20 cellular contexts compared by ENCODE assay signal in genomic region chr2:234932591-234933168, GRCh38. TPM values are rescaled to one million over a fixed set of nuclear protein-coding genes. Genes with fewer than 3 reads are reported as not detected.
A peak's percentile ranks its signal among the peaks of the same experiment; 100 is the strongest.
DNase-seq lines count a peak whose midpoint lies in the region; ATAC-seq and TF ChIP-seq lines count a peak whose summit lies in the region.
"Had no signal": no experiment of that assay in that cellular context is flagged by ENCODE, and none has a peak within 500 bp of the region (broad histone marks: within the 10 kb centered on the region; RNA-seq: fewer than 3 reads in every experiment).

No MANE protein-coding gene starts in this region.

- no peak for ATAC-seq in SK-N-SH treated with all-trans-retinoic acid at 6 μM for 48 hours
- ATAC-seq in WTC11, result peak; percentile 92
- no peak for ATAC-seq in GM18907 (IDR thresholded peaks at IDR 0.05; ENCODE audit: unreplicated experiment)
- no peak for ATAC-seq in left ventricle myocardium superior
- ATAC-seq: A549; activated naive CD4-positive, alpha-beta T cell treated with anti-CD3 and anti-CD28 coated beads, Interleukin-2, amount 50 U/mL, for 72 hours; activated T-cell treated with anti-CD3 and anti-CD28 coated beads, Interleukin-2, amount 50 U/mL, for 72 hours; sciatic nerve had no signal

- no peaks in the 10 kb centered on the region for H3K36me3 Mint-ChIP-seq in WTC11
- H3K36me3 Mint-ChIP-seq in type B pancreatic cell, result no peaks in the 10 kb centered on the region
- H3K36me3 Mint-ChIP-seq: activated naive CD4-positive, alpha-beta T cell treated with anti-CD3 and anti-CD28 coated beads, Interleukin-2, amount 50 U/mL, for 72 hours had no signal

- H3K79me2 ChIP-seq in SK-N-SH (ENCODE audit: insufficient read depth), result no peaks in the 10 kb centered on the region

- H3K4me1 Mint-ChIP-seq in WTC11 (peaks cover 40% of the 10 kb centered on the region), type B pancreatic cell (ENCODE audit: unreplicated experiment) (peaks cover 10% of the 10 kb centered on the region)

- TF ChIP-seq EP300 in SK-N-SH (IDR thresholded peaks at IDR 0.05; ENCODE audit: borderline replicate concordance in 1 of 2, low read depth in 1 of 2, low read length in 1 of 2), result no peak

- H3K9me3 ChIP-seq in SK-N-SH, result no peaks in the 10 kb centered on the region
- H3K9me3 ChIP-seq: A549, ascending aorta, BLaER1, heart left ventricle had no signal

- CTCF ChIA-PET in SK-N-SH (lab: Yijun Ruan, JAX), result no interaction called here
- CTCF ChIA-PET in WTC11 (lab: Charles Lee), result no interaction called here

- H3K27me3 Mint-ChIP-seq in WTC11 (ENCODE audit: low read depth) (peaks cover 73% of the 10 kb centered on the region), type B pancreatic cell (peaks cover 14% of the 10 kb centered on the region)

- no peak overlapping the region for H3K9ac ChIP-seq in SK-N-SH
- H3K9ac ChIP-seq: BLaER1 had no signal

- WGBS in SK-N-SH (ENCODE audit: low lambda C conversion rate), result 82% methylated on average over 12 of the region's 12 CpGs

- TF ChIP-seq RAD21 in SK-N-SH (IDR thresholded peaks at IDR 0.05; ENCODE audit: low read length), result no peak

- no peak overlapping the region for H3K27ac ChIP-seq in SK-N-SH (ENCODE audit: low read depth in 2 of 2, low read length in 1 of 2)
- H3K27ac ChIP-seq: A549, ascending aorta, BLaER1, heart left ventricle had no signal

- no peaks in the 10 kb centered on the region for H3K9me2 ChIP-seq in SK-N-SH

- H3K27me3 ChIP-seq in SK-N-SH (ENCODE audit: insufficient read depth), result no peaks in the 10 kb centered on the region
- H3K27me3 ChIP-seq: ascending aorta, BLaER1, heart left ventricle had no signal

- H3K4me3 Mint-ChIP-seq in WTC11 (peak overlapping the region; percentile 26), type B pancreatic cell (peak overlapping the region; percentile 12)
- H3K4me3 Mint-ChIP-seq: activated T-cell treated with anti-CD3 and anti-CD28 coated beads, Interleukin-2, amount 50 U/mL, for 72 hours had no signal

- DNase-seq in SK-N-SH, result peak; percentile 52
- DNase-seq in WTC11 (ENCODE audit: low spot score), result peak; percentile 45
- peak; percentile 62 for DNase-seq in iPS-NIHi11 (ENCODE audit: low spot score)
- DNase-seq in type B pancreatic cell (ENCODE audit: extremely low spot score, unreplicated experiment), result no peak
- DNase-seq in left ventricle myocardium superior, result no peak
- DNase-seq in stimulated activated CD4-positive, alpha-beta T cell treated with anti-CD3 and anti-CD28 coated beads, Interleukin-12 subunit alpha, Interleukin-12 subunit beta, amount 100 ng/mL, for 4 hours, result no peak
- DNase-seq: activated T-cell treated with anti-CD3 and anti-CD28 coated beads, Interleukin-2, amount 50 U/mL, for 72 hours; EL; heart left ventricle; KBM-7; NCI-H187; NCI-H510A had no signal

- H4K20me1 ChIP-seq in SK-N-SH (ENCODE audit: insufficient read depth), result no peaks in the 10 kb centered on the region
- H4K20me1 ChIP-seq: BLaER1 had no signal

- H3F3A ChIP-seq in SK-N-SH (replicated peaks; ENCODE audit: insufficient read depth), result no peaks in the 10 kb centered on the region

- intact Hi-C loops in left ventricle myocardium superior (cut with micrococcal nuclease), result no loop called here

- H2AFZ ChIP-seq in SK-N-SH (ENCODE audit: low read depth), result no peak overlapping the region

- H3K9me3 Mint-ChIP-seq in WTC11 (no peaks in the 10 kb centered on the region), type B pancreatic cell (no peaks in the 10 kb centered on the region)
- H3K9me3 Mint-ChIP-seq: activated naive CD4-positive, alpha-beta T cell treated with anti-CD3 and anti-CD28 coated beads, Interleukin-2, amount 50 U/mL, for 72 hours; activated T-cell treated with anti-CD3 and anti-CD28 coated beads, Interleukin-2, amount 50 U/mL, for 72 hours had no signal

- H3K4me1 ChIP-seq in SK-N-SH (ENCODE audit: control insufficient read depth in 1 of 2, insufficient read depth in 2 of 2, low read depth in 1 of 2, low read length in 1 of 2), result peaks cover 0 to 3% of the 10 kb centered on the region in 2 experiments; a peak in 1 of 4 replicates
- H3K4me1 ChIP-seq: A549, ascending aorta, BLaER1, heart left ventricle had no signal

- POLR2A ChIA-PET in SK-N-SH (lab: Yijun Ruan, JAX), result no interaction called here
- POLR2A ChIA-PET in WTC11 (lab: Charles Lee), result no interaction called here

- H3K4me3 ChIP-seq in SK-N-SH (ENCODE audit: low read depth in 2 of 2, low read length in 1 of 2), result no peak overlapping the region
- H3K4me3 ChIP-seq: A549, ascending aorta, BLaER1, heart left ventricle, lung had no signal

- H3K27ac Mint-ChIP-seq in WTC11 (peak overlapping the region; percentile 59), type B pancreatic cell (no peak overlapping the region)
- H3K27ac Mint-ChIP-seq: activated naive CD4-positive, alpha-beta T cell treated with anti-CD3 and anti-CD28 coated beads, Interleukin-2, amount 50 U/mL, for 72 hours; activated T-cell treated with anti-CD3 and anti-CD28 coated beads, Interleukin-2, amount 50 U/mL, for 72 hours had no signal

- TF ChIP-seq CTCF in SK-N-SH (IDR thresholded peaks at IDR 0.05) (no peak), WTC11 (IDR thresholded peaks at IDR 0.05) (no peak), type B pancreatic cell (conservative IDR thresholded peaks at IDR 0.05) (no peak)

- H3K36me3 ChIP-seq in SK-N-SH (replicated peaks in 1 of 2; ENCODE audit: control insufficient read depth in 1 of 2, insufficient read depth in 2 of 2, low read length in 1 of 2), result no peaks in the 10 kb centered on the region
- H3K36me3 ChIP-seq: ascending aorta, BLaER1, heart left ventricle had no signal

- H3K4me2 ChIP-seq in SK-N-SH, result no peak overlapping the region
- H3K4me2 ChIP-seq: A549, BLaER1 had no signal

TF ChIP-seq in SK-N-SH, 30 proteins besides CTCF, POLR2A, EP300 and RAD21 (continues in another document):
- TF ChIP-seq TAF1 (IDR thresholded peaks at IDR 0.05; ENCODE audit: borderline replicate concordance, low read depth, low read length) (no peak), RCOR1 (IDR thresholded peaks at IDR 0.05; ENCODE audit: low read length) (no peak), RXRA (IDR thresholded peaks at IDR 0.05; ENCODE audit: borderline replicate concordance, low read depth) (no peak), SIN3A (IDR thresholded peaks at IDR 0.05; ENCODE audit: borderline replicate concordance, low read depth, low read length) (no peak), FOXJ3 (CRISPR knock-in tag; IDR thresholded peaks at IDR 0.05) (no peak), NRF1 (IDR thresholded peaks at IDR 0.05; ENCODE audit: low read depth, low read length) (no peak), MXI1 (IDR thresholded peaks at IDR 0.05; ENCODE audit: low read depth, low read length) (no peak)

TF ChIP-seq in SK-N-SH treated with all-trans-retinoic acid at 6 μM for 48 hours, 23 proteins besides CTCF, POLR2A, EP300 and RAD21 (continues in another document):
- TF ChIP-seq TSHZ2 (CRISPR knock-in tag; IDR thresholded peaks at IDR 0.05) (no peak), OSR1 (CRISPR knock-in tag; IDR thresholded peaks at IDR 0.05) (no peak)

TF ChIP-seq in WTC11, 78 proteins besides CTCF, POLR2A, EP300 and RAD21:
- TF ChIP-seq ATF3 (CRISPR knock-in tag; conservative IDR thresholded peaks at IDR 0.05) (no peak), NR1H2 (CRISPR knock-in tag; IDR thresholded peaks at IDR 0.05) (no peak), TCF7 (CRISPR knock-in tag; IDR thresholded peaks at IDR 0.05; ENCODE audit: low read depth) (no peak), TEAD1 (CRISPR knock-in tag; IDR thresholded peaks at IDR 0.05) (0 out of 2 replicates have a peak, but pooled peaks have one; percentile 32), ZNF423 (CRISPR knock-in tag; IDR thresholded peaks at IDR 0.05) (no peak), FOXP1 (CRISPR knock-in tag; IDR thresholded peaks at IDR 0.05; ENCODE audit: borderline replicate concordance) (no peak), FOXP4 (CRISPR knock-in tag; IDR thresholded peaks at IDR 0.05) (peak; percentile 41; the same call in 1 of the 2 replicates), RELA (CRISPR knock-in tag; IDR thresholded peaks at IDR 0.05; ENCODE audit: borderline replicate concordance) (no peak), ELF4 (CRISPR knock-in tag; IDR thresholded peaks at IDR 0.05; ENCODE audit: low read depth) (no peak), ZNF416 (CRISPR knock-in tag; IDR thresholded peaks at IDR 0.05) (no peak), ZNF317 (CRISPR knock-in tag; IDR thresholded peaks at IDR 0.05; ENCODE audit: borderline replicate concordance, low read depth) (0 out of 2 replicates have a peak, but pooled peaks have one; percentile 65)

RNA-seq across cellular contexts. Expression of gene SH3BP4, which starts 19.1 kb away (rescaled TPM):
- 27.7 and 32.9 TPM in 2 replicates for polyA plus RNA-seq in SK-N-SH (2012; rRNA removed)
- polyA plus RNA-seq in SK-N-SH (2012; cell fraction: cytosol; rRNA removed), result 23.7 and 27.9 TPM in 2 replicates
- 28.8 and 35.9 TPM in 2 replicates for polyA plus RNA-seq in SK-N-SH (2012; cell fraction: nucleus; rRNA removed)
- total RNA-seq in WTC11 (2021), result 31.1 to 44.4 TPM (median 32.6 TPM) in 3 replicates
- 42.6 and 49.5 TPM in 2 replicates for total RNA-seq in type B pancreatic cell (ENCODE audit: low replicate concordance)
- total RNA-seq in left ventricle myocardium superior, result 8.3 TPM

Comparison
In these comparisons a context has a peak if more than half of its experiments do, and no peak if none do; other contexts are left out.
1. DNase-seq: peak in SK-N-SH (single experiment), WTC11 (single experiment) and iPS-NIHi11 (single experiment); none in type B pancreatic cell (single experiment), left ventricle myocardium superior (single experiment) and stimulated activated CD4-positive, alpha-beta T cell treated with anti-CD3 and anti-CD28 coated beads, Interleukin-12 subunit alpha, Interleukin-12 subunit beta, amount 100 ng/mL, for 4 hours (single experiment).